In the genomic region with DNA sequence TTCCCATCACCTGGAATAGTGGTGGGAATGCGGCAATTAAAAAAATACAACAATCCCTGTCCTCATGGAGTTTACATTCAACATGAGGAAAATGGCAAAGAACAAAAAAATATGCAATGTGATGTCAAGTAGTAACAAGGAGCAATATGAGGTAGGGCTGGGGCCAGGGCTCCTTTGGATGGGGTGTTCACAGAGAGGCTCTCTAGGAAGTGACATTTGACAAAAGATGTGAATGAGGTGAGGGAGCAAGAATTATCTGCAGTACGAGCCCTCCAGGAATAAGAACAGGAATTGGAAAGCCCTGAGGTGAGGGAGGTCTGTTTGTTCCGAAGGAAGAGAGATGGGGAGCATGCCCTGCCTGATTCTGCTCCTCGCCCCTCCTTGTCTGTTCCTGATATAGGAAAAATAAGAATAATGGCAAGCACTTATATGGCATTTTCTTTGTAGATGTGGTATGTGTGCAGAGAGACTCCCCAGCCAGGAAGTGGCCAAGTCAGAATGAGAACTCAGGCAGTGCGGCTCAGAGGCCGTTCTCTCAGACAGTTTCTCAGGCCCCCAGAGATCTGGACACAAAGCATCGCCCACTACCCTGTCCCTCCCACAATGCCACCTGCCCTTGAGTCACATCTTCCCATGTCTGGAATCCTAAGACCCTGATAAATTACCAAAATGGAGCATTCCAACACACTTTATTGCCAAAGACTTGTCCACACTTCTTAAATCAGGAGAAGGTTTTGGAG, we compare ENCODE assay signal across 11 cellular contexts.
DNase-seq lines count a peak whose midpoint lies in the region; ATAC-seq, FAIRE-seq and TF ChIP-seq lines count a peak whose summit lies in the region.
"Had no signal": no experiment of that assay in that cellular context is flagged by ENCODE, and none has a peak within 500 bp of the region (broad histone marks: within the 10 kb centered on the region; RNA-seq: fewer than 3 reads in every experiment).

No MANE protein-coding gene starts in this region.

- no peaks in the 10 kb centered on the region for H3K36me3 ChIP-seq in kidney (ENCODE audit: control insufficient read depth in 1 of 2, insufficient read depth in 2 of 2, low read length in 2 of 2)
- H3K36me3 ChIP-seq: ovary had no signal

- DNase-seq in activated naive CD4-positive, alpha-beta T cell treated with anti-CD3 and anti-CD28 coated beads for 36 hours = peak; percentile 24
- DNase-seq in activated naive CD4-positive, alpha-beta T cell (lab: John Stamatoyannopoulos, UW) = no peak
- DNase-seq in midbrain (lab: John Stamatoyannopoulos, UW) (no peak), kidney (no peak), AML-193 (lab: John Stamatoyannopoulos, UW) (no peak)
- no peak for DNase-seq in activated effector memory CD4-positive, alpha-beta T cell treated with anti-CD3 and anti-CD28 coated beads, Interleukin-2, amount 50 U/mL, for 16 hours
- DNase-seq: ACHN, NCI-H345, ovary had no signal

- TF ChIP-seq CTCF in kidney (IDR thresholded peaks at IDR 0.05; ENCODE audit: borderline replicate concordance, extremely low read depth, insufficient read depth) = no peak

- peaks cover 44% of the 10 kb centered on the region for H3K36me3 Mint-ChIP-seq in activated naive CD4-positive, alpha-beta T cell treated with anti-CD3 and anti-CD28 coated beads for 36 hours (ENCODE audit: low read depth)
- peaks cover 43% of the 10 kb centered on the region for H3K36me3 Mint-ChIP-seq in T-helper 1 cell treated with Interleukin-12 subunit alpha and Interleukin-12 subunit beta and Interleukin-4 antibody, amounts not matched to agents 30 μg/mL and 1 μg/mL, for 36 hours (ENCODE audit: low read depth)

- H3K4me3 ChIP-seq in kidney (ENCODE audit: low read length in 2 of 2) = no peak overlapping the region
- H3K4me3 ChIP-seq: ovary had no signal

- H3K9me3 ChIP-seq in kidney (ENCODE audit: control insufficient read depth in 1 of 2, low read length in 2 of 2) = no peaks in the 10 kb centered on the region
- H3K9me3 ChIP-seq: ovary had no signal

- intact Hi-C loops in activated naive CD4-positive, alpha-beta T cell treated with anti-CD3 and anti-CD28 coated beads for 36 hours (cut with micrococcal nuclease) = no loop called here
- intact Hi-C loops in kidney (cut with DNase I) = no loop called here

- no peaks in the 10 kb centered on the region for H3K27me3 Mint-ChIP-seq in activated naive CD4-positive, alpha-beta T cell treated with anti-CD3 and anti-CD28 coated beads for 36 hours (ENCODE audit: low read depth)
- H3K27me3 Mint-ChIP-seq in T-helper 1 cell treated with Interleukin-12 subunit alpha and Interleukin-12 subunit beta and Interleukin-4 antibody, amounts not matched to agents 30 μg/mL and 1 μg/mL, for 36 hours (ENCODE audit: low read depth) = no peaks in the 10 kb centered on the region

- no peak overlapping the region for H3K9ac ChIP-seq in kidney (ENCODE audit: low read length in 2 of 2)

- H3K9me3 Mint-ChIP-seq in activated naive CD4-positive, alpha-beta T cell treated with anti-CD3 and anti-CD28 coated beads for 36 hours = peaks cover 2% of the 10 kb centered on the region
- H3K9me3 Mint-ChIP-seq in T-helper 1 cell treated with Interleukin-12 subunit alpha and Interleukin-12 subunit beta and Interleukin-4 antibody, amounts not matched to agents 30 μg/mL and 1 μg/mL, for 36 hours = no peaks in the 10 kb centered on the region

- CTCF ChIA-PET in activated naive CD4-positive, alpha-beta T cell treated with anti-CD3 and anti-CD28 coated beads for 36 hours (lab: Charles Lee) = no interaction called here

- H3K27ac ChIP-seq in kidney (ENCODE audit: low read depth in 2 of 2, low read length in 2 of 2) = no peak overlapping the region
- H3K27ac ChIP-seq: ovary had no signal

- no peaks in the 10 kb centered on the region for H3K4me1 ChIP-seq in kidney (ENCODE audit: control insufficient read depth in 1 of 2, insufficient read depth in 1 of 2, low read depth in 1 of 2, low read length in 2 of 2)

- H3K27ac Mint-ChIP-seq in activated naive CD4-positive, alpha-beta T cell treated with anti-CD3 and anti-CD28 coated beads for 36 hours = peak overlapping the region; percentile 54
- peak overlapping the region; percentile 64 for H3K27ac Mint-ChIP-seq in T-helper 1 cell treated with Interleukin-12 subunit alpha and Interleukin-12 subunit beta and Interleukin-4 antibody, amounts not matched to agents 30 μg/mL and 1 μg/mL, for 36 hours

- peaks cover 23% of the 10 kb centered on the region for H3K4me1 Mint-ChIP-seq in activated naive CD4-positive, alpha-beta T cell treated with anti-CD3 and anti-CD28 coated beads for 36 hours (ENCODE audit: low read depth)
- peaks cover 11% of the 10 kb centered on the region for H3K4me1 Mint-ChIP-seq in T-helper 1 cell treated with Interleukin-12 subunit alpha and Interleukin-12 subunit beta and Interleukin-4 antibody, amounts not matched to agents 30 μg/mL and 1 μg/mL, for 36 hours (ENCODE audit: low read depth)

- no peak for FAIRE-seq in kidney (lab: Jason Lieb, UNC)

- no peak overlapping the region for H3K4me3 Mint-ChIP-seq in activated naive CD4-positive, alpha-beta T cell treated with anti-CD3 and anti-CD28 coated beads for 36 hours
- no peak overlapping the region for H3K4me3 Mint-ChIP-seq in T-helper 1 cell treated with Interleukin-12 subunit alpha and Interleukin-12 subunit beta and Interleukin-4 antibody, amounts not matched to agents 30 μg/mL and 1 μg/mL, for 36 hours

- peak; percentile 50 for ATAC-seq in HG02763 (IDR thresholded peaks at IDR 0.05; ENCODE audit: unreplicated experiment)
